Comparison of ENCODE assay signal across 8 cellular contexts in the genomic region with DNA sequence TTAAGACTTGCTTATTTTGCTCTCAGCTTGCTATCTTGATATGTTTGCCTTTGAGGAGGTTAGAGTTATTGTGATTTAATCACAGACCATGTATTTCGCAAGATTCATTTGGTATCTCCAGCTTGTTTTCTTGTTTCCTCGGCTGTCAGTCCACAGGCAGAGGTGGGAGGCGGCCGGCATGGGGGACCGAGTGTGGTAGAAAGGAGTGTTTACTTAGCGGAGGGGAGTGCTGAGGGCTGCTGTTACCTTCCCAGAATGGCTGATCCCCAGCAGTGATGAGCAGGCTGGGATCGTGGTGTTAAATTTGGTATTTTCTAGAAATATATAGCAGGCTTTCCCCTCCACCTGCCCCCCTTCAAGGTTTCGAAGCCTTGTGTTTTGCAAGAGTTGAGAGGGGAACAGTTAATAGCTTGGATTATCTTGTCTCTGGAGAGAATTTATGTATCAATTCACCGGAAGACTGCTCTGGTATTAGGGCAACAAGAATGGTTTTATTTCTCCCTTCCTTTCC.
A peak's percentile ranks its signal among the peaks of the same experiment; 100 is the strongest.
DNase-seq lines count a peak whose midpoint lies in the region; ATAC-seq and TF ChIP-seq lines count a peak whose summit lies in the region.

No MANE protein-coding gene starts in this region.

- TF ChIP-seq CTCF in progenitor cell of endocrine pancreas (IDR thresholded peaks at IDR 0.05; ENCODE audit: unreplicated experiment), result no peak
- no peak for TF ChIP-seq CTCF in ovary (IDR thresholded peaks at IDR 0.05)

- no peaks in the 10 kb centered on the region for H3K36me3 Mint-ChIP-seq in progenitor cell of endocrine pancreas (ENCODE audit: insufficient read depth)
- no peaks in the 10 kb centered on the region for H3K36me3 Mint-ChIP-seq in activated T-cell treated with anti-CD3 and anti-CD28 coated beads, Interleukin-2, amount 50 U/mL, for 72 hours (ENCODE audit: insufficient read depth in 2 of 2)

- no peaks in the 10 kb centered on the region for H3K27me3 ChIP-seq in HAP-1 (ENCODE audit: low read depth)
- H3K27me3 ChIP-seq in ovary, result no peaks in the 10 kb centered on the region

- no peak for TF ChIP-seq POLR2A in ovary (IDR thresholded peaks at IDR 0.05)

- H3K27ac ChIP-seq in epithelial cell of prostate (peak overlapping the region; percentile 50), ovary (peak overlapping the region in 1 of 2 donors; percentile 60)

- ATAC-seq in GM18873 (IDR thresholded peaks at IDR 0.05; ENCODE audit: low FRiP score, unreplicated experiment), result no peak
- no peak for ATAC-seq in activated T-cell treated with anti-CD3 and anti-CD28 coated beads, Interleukin-2, amount 50 U/mL, for 72 hours (replicated peaks in 1 of 2)

- H3K9me3 ChIP-seq in HAP-1 (no peaks in the 10 kb centered on the region), ovary (no peaks in the 10 kb centered on the region)

- H3K27me3 Mint-ChIP-seq in progenitor cell of endocrine pancreas, result no peaks in the 10 kb centered on the region
- no peaks in the 10 kb centered on the region for H3K27me3 Mint-ChIP-seq in activated T-cell treated with anti-CD3 and anti-CD28 coated beads, Interleukin-2, amount 50 U/mL, for 72 hours (ENCODE audit: low read depth)

- H3K4me3 Mint-ChIP-seq in progenitor cell of endocrine pancreas (ENCODE audit: low read depth), result peak overlapping the region; percentile 2
- no peak overlapping the region for H3K4me3 Mint-ChIP-seq in activated T-cell treated with anti-CD3 and anti-CD28 coated beads, Interleukin-2, amount 50 U/mL, for 72 hours

- in situ Hi-C loops in HAP-1 (cut with MboI; ENCODE audit: low sequenced_read_pairs), result no loop called here

- H3K4me3 ChIP-seq in HAP-1, result no peak overlapping the region
- no peak overlapping the region for H3K4me3 ChIP-seq in ovary

- no peaks in the 10 kb centered on the region for H3K36me3 ChIP-seq in HAP-1 (replicated peaks)
- no peaks in the 10 kb centered on the region for H3K36me3 ChIP-seq in ovary

- H3K4me1 Mint-ChIP-seq in progenitor cell of endocrine pancreas (ENCODE audit: low read depth), result peaks cover 64% of the 10 kb centered on the region
- peaks cover 50% of the 10 kb centered on the region for H3K4me1 Mint-ChIP-seq in activated T-cell treated with anti-CD3 and anti-CD28 coated beads, Interleukin-2, amount 50 U/mL, for 72 hours (ENCODE audit: low read depth)

- TF ChIP-seq EP300 in ovary (IDR thresholded peaks at IDR 0.05), result no peak

- DNase-seq in HAP-1 (ENCODE audit: low spot score in 2 of 2) (peak; percentile 59 to 73), NOMO-1 treated with DMSO at 0.1 percent for 48 hours (lab: John Stamatoyannopoulos, UW; ENCODE audit: unreplicated experiment) (peak; percentile 35), epithelial cell of prostate (ENCODE audit: low read depth, low spot score) (no peak), progenitor cell of endocrine pancreas (ENCODE audit: low spot score, unreplicated experiment) (peak; percentile 28), activated T-cell treated with anti-CD3 and anti-CD28 coated beads for 4 hours (no peak), ovary (no peak)
- no peak for DNase-seq in activated T-cell treated with anti-CD3 and anti-CD28 coated beads, Interleukin-2, amount 50 U/mL, for 72 hours

- H3K27ac Mint-ChIP-seq in progenitor cell of endocrine pancreas, result peak overlapping the region; percentile 93
- H3K27ac Mint-ChIP-seq in activated T-cell treated with anti-CD3 and anti-CD28 coated beads, Interleukin-2, amount 50 U/mL, for 72 hours, result no peak overlapping the region

- H3K4me1 ChIP-seq in HAP-1 (peaks cover 31% of the 10 kb centered on the region), ovary (ENCODE audit: insufficient read depth) (peaks cover 28% of the 10 kb centered on the region)

- 19 to 24% (median 20%) methylated on average over 9 of the region's 9 CpGs for WGBS in ovary, 3 donors

- H3K9me3 Mint-ChIP-seq in progenitor cell of endocrine pancreas (ENCODE audit: low read depth), result no peaks in the 10 kb centered on the region
- no peaks in the 10 kb centered on the region for H3K9me3 Mint-ChIP-seq in activated T-cell treated with anti-CD3 and anti-CD28 coated beads, Interleukin-2, amount 50 U/mL, for 72 hours

- intact Hi-C loops in ovary (cut with DNase I), result loop anchor here in 1 of 4 donors (10.0 kb wide), 1 partner anchor 45 kb away; no protein-coding TSS in a partner anchor

Comparison
In these comparisons a context has a peak if more than half of its experiments do, and no peak if none do; other contexts are left out.
1. DNase-seq: peak in HAP-1 (2 of 2), NOMO-1 treated with DMSO at 0.1 percent for 48 hours (single experiment) and progenitor cell of endocrine pancreas (single experiment); none in epithelial cell of prostate (single experiment), activated T-cell treated with anti-CD3 and anti-CD28 coated beads for 4 hours (single experiment), activated T-cell treated with anti-CD3 and anti-CD28 coated beads, Interleukin-2, amount 50 U/mL, for 72 hours (0 of 2) and ovary (0 of 5).